26 cellular contexts compared by ENCODE assay signal in the genomic region with DNA sequence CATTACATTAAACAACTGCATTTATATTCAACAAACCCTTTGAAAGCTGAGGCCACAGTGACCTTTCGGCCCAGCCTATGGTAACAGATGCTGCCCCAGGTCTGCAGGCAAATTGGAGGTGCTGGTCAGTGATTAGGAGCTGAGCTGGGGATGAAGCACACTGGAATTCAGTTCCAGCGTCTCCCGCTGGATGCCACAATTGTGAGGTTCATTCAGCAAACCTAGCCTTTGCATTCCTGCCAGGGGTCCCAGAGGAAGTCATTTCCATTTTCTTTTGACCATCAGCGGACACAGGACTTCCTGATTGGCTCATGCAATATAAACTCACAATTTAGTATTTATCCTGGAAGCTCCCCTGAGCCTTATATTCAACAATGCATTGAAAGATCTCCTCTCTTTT.
"Had no signal": no experiment of that assay in that cellular context is flagged by ENCODE, and none has a peak within 500 bp of the region (broad histone marks: within the 10 kb centered on the region; RNA-seq: fewer than 3 reads in every experiment).

No MANE protein-coding gene starts in this region.

- H3K4me1 Mint-ChIP-seq: activated T-helper 17 cell treated with anti-CD3 and anti-CD28 coated beads, Interleukin-2, amount 50 U/mL, for 72 hours; stimulated activated effector memory CD8-positive, alpha-beta T cell treated with anti-CD3 and anti-CD28 coated beads, Interleukin-12 subunit alpha, Interleukin-12 subunit beta, amount 100 ng/mL, for 72 hours; stimulated activated naive CD8-positive, alpha-beta T cell treated with anti-CD3 and anti-CD28 coated beads, Interleukin-15, amount 100 ng/mL, for 72 hours; T-cell had no signal

- H3K36me3 Mint-ChIP-seq: activated naive CD8-positive, alpha-beta T cell; stimulated activated effector memory CD8-positive, alpha-beta T cell treated with anti-CD3 and anti-CD28 coated beads, Interleukin-12 subunit alpha, Interleukin-12 subunit beta, amount 100 ng/mL, for 72 hours; T-cell had no signal

- DNase-seq: activated CD4-positive, alpha-beta T cell treated with anti-CD3 and anti-CD28 coated beads, Interleukin-2, amount 50 U/mL, for 4 hours; activated CD8-positive, alpha-beta memory T cell treated with anti-CD3 and anti-CD28 coated beads for 24 hours; activated CD8-positive, alpha-beta memory T cell treated with anti-CD3 and anti-CD28 coated beads, Interleukin-2, amount 50 U/mL, for 4 hours; activated naive CD4-positive, alpha-beta T cell; activated T-cell treated with anti-CD3 and anti-CD28 coated beads, Interleukin-2, amount 50 U/mL, for 24 hours; adrenal gland; brain microvascular endothelial cell; caudate nucleus; dorsolateral prefrontal cortex; heart left ventricle; left ventricle myocardium inferior; mammary epithelial cell; midbrain; nephron progenitor cell; posterior cingulate gyrus; right lobe of liver; stimulated activated CD4-positive, alpha-beta T cell treated with anti-CD3 and anti-CD28 coated beads, Interleukin-2, amount 100 ng/mL, for 24 hours; stimulated activated naive CD8-positive, alpha-beta T cell treated with anti-CD3 and anti-CD28 coated beads, Interleukin-15, amount 100 ng/mL, for 72 hours; T-cell; T-helper 9 cell had no signal

- H3K9me3 Mint-ChIP-seq: activated T-cell treated with anti-CD3 and anti-CD28 coated beads, Interleukin-2, amount 50 U/mL, for 24 hours; activated T-helper 17 cell treated with anti-CD3 and anti-CD28 coated beads, Interleukin-2, amount 50 U/mL, for 72 hours; nephron progenitor cell; stimulated activated effector memory CD8-positive, alpha-beta T cell treated with anti-CD3 and anti-CD28 coated beads, Interleukin-12 subunit alpha, Interleukin-12 subunit beta, amount 100 ng/mL, for 72 hours; stimulated activated naive CD8-positive, alpha-beta T cell treated with anti-CD3 and anti-CD28 coated beads, Interleukin-15, amount 100 ng/mL, for 72 hours; T-cell had no signal

- H3K9me3 ChIP-seq: adrenal gland, ascending aorta, heart left ventricle, left ventricle myocardium inferior, right lobe of liver, tibial nerve had no signal

- H3K27ac ChIP-seq: adrenal gland, ascending aorta, brain microvascular endothelial cell, dorsolateral prefrontal cortex, heart left ventricle, left ventricle myocardium inferior, right lobe of liver, skin epidermis, tibial nerve had no signal

- H3K4me1 ChIP-seq: adrenal gland, ascending aorta, heart left ventricle, left ventricle myocardium inferior, right lobe of liver, tibial nerve had no signal

- H3K4me3 ChIP-seq: adrenal gland, ascending aorta, dorsolateral prefrontal cortex, heart left ventricle, left ventricle myocardium inferior, right lobe of liver, skin epidermis, tibial nerve had no signal

- H3K36me3 ChIP-seq: adrenal gland, ascending aorta, brain microvascular endothelial cell, heart left ventricle, left ventricle myocardium inferior, right lobe of liver, tibial nerve had no signal

- H3K4me3 Mint-ChIP-seq: activated naive CD8-positive, alpha-beta T cell; activated T-cell treated with anti-CD3 and anti-CD28 coated beads, Interleukin-2, amount 50 U/mL, for 24 hours; activated T-helper 17 cell treated with anti-CD3 and anti-CD28 coated beads, Interleukin-2, amount 50 U/mL, for 72 hours; nephron progenitor cell; stimulated activated effector memory CD8-positive, alpha-beta T cell treated with anti-CD3 and anti-CD28 coated beads, Interleukin-12 subunit alpha, Interleukin-12 subunit beta, amount 100 ng/mL, for 72 hours; stimulated activated naive CD8-positive, alpha-beta T cell treated with anti-CD3 and anti-CD28 coated beads, Interleukin-15, amount 100 ng/mL, for 72 hours; T-cell had no signal

- H3K27ac Mint-ChIP-seq: activated naive CD8-positive, alpha-beta T cell; activated T-cell treated with anti-CD3 and anti-CD28 coated beads, Interleukin-2, amount 50 U/mL, for 24 hours; activated T-helper 17 cell treated with anti-CD3 and anti-CD28 coated beads, Interleukin-2, amount 50 U/mL, for 72 hours; nephron progenitor cell; stimulated activated effector memory CD8-positive, alpha-beta T cell treated with anti-CD3 and anti-CD28 coated beads, Interleukin-12 subunit alpha, Interleukin-12 subunit beta, amount 100 ng/mL, for 72 hours; T-cell had no signal

- H3K27me3 ChIP-seq: adrenal gland, ascending aorta, brain microvascular endothelial cell, right lobe of liver, tibial nerve had no signal
